Comparison of ENCODE assay signal across 14 cellular contexts in the genomic region with DNA sequence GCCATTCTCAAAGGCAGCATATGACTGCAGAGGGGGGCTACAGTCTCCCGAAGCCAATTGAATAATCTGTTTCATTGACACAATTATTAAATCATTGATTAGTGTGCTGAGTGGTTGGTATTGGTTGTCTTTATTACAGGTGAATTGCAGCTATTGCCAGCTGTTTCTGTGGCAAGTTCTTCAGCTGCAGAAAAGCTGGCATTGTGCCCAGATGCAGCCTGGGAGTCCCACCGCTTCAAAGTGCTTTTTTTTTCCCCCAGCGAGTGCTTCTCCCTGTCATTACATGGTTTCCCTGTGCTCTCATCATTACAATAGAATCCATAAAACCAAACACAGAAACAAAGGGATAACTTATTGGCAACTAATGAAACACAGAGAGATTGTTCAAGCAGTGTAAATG.
DNase-seq lines count a peak whose midpoint lies in the region; ATAC-seq and TF ChIP-seq lines count a peak whose summit lies in the region.
"Had no signal": no experiment of that assay in that cellular context is flagged by ENCODE, and none has a peak within 500 bp of the region (broad histone marks: within the 10 kb centered on the region; RNA-seq: fewer than 3 reads in every experiment).

No MANE protein-coding gene starts in this region.

- no peaks in the 10 kb centered on the region for H3K4me1 Mint-ChIP-seq in T-cell
- H3K4me1 Mint-ChIP-seq: CD4-positive, alpha-beta memory T cell had no signal

- no peak for ATAC-seq in upper lobe of right lung
- ATAC-seq in T-cell (replicated peaks in 1 of 4) = no peak

- H3K36me3 Mint-ChIP-seq in T-cell = no peaks in the 10 kb centered on the region
- H3K36me3 Mint-ChIP-seq: CD4-positive, alpha-beta memory T cell; type B pancreatic cell had no signal

- no peak overlapping the region for H3K4me3 ChIP-seq in upper lobe of right lung
- H3K4me3 ChIP-seq: esophagus squamous epithelium had no signal

- no peaks in the 10 kb centered on the region for H3K4me1 ChIP-seq in upper lobe of right lung
- H3K4me1 ChIP-seq: esophagus squamous epithelium had no signal

- H3K27me3 ChIP-seq in upper lobe of right lung = no peaks in the 10 kb centered on the region
- H3K27me3 ChIP-seq: esophagus squamous epithelium had no signal

- peaks cover 0 to 3% (median 2%) of the 10 kb centered on the region in 3 donors for H3K9me3 Mint-ChIP-seq in T-cell
- H3K9me3 Mint-ChIP-seq: type B pancreatic cell had no signal

- H3K27ac Mint-ChIP-seq in T-cell = no peak overlapping the region
- H3K27ac Mint-ChIP-seq: activated naive CD4-positive, alpha-beta T cell treated with anti-CD3 and anti-CD28 coated beads for 36 hours; CD4-positive, alpha-beta memory T cell; type B pancreatic cell had no signal

- no peak overlapping the region for H3K4me3 Mint-ChIP-seq in T-cell
- H3K4me3 Mint-ChIP-seq: activated naive CD4-positive, alpha-beta T cell treated with anti-CD3 and anti-CD28 coated beads for 36 hours; CD4-positive, alpha-beta memory T cell; type B pancreatic cell had no signal

- no peak overlapping the region for H3K27ac ChIP-seq in upper lobe of right lung
- H3K27ac ChIP-seq: 22Rv1, esophagus squamous epithelium had no signal

- intact Hi-C loops in upper lobe of right lung (cut with DNase I) = no loop called here

- TF ChIP-seq CTCF in upper lobe of right lung (IDR thresholded peaks at IDR 0.05) = no peak

- POLR2A ChIA-PET in T-cell (lab: Charles Lee) = no interaction called here

- no peaks in the 10 kb centered on the region for H3K36me3 ChIP-seq in upper lobe of right lung
- H3K36me3 ChIP-seq: esophagus squamous epithelium had no signal

- CTCF ChIA-PET in T-cell (lab: Charles Lee) = no interaction called here

- peak; percentile 56 for DNase-seq in DMS 273 (lab: John Stamatoyannopoulos, UW; ENCODE audit: unreplicated experiment)
- no peak for DNase-seq in DMS 273 treated with DMSO at 0.1 percent for 48 hours (lab: John Stamatoyannopoulos, UW)
- peak; percentile 35 for DNase-seq in NCI-H187 treated with DMSO at 0.1 percent for 48 hours (lab: John Stamatoyannopoulos, UW)
- DNase-seq in SHP77 treated with DMSO at 0.1 percent for 48 hours (lab: John Stamatoyannopoulos, UW) = peak; percentile 13
- DNase-seq in pons (ENCODE audit: low spot score) = peak; percentile 7
- no peak for DNase-seq in upper lobe of right lung
- no peak for DNase-seq in GDM1 (lab: John Stamatoyannopoulos, UW)
- DNase-seq in T-cell = no peak
- DNase-seq: activated naive CD4-positive, alpha-beta T cell treated with anti-CD3 and anti-CD28 coated beads for 36 hours; CD4-positive, alpha-beta memory T cell; cerebellar nuclear complex; esophagus squamous epithelium had no signal

- H3K27me3 Mint-ChIP-seq in T-cell = peaks cover 0 to 2% of the 10 kb centered on the region in 2 donors
- H3K27me3 Mint-ChIP-seq: CD4-positive, alpha-beta memory T cell had no signal

- no peaks in the 10 kb centered on the region for H3K9me3 ChIP-seq in upper lobe of right lung
- H3K9me3 ChIP-seq: esophagus squamous epithelium had no signal

Comparison
In these comparisons a context has a peak if more than half of its experiments do, and no peak if none do; other contexts are left out.
1. DNase-seq: peak in DMS 273 (single experiment), NCI-H187 treated with DMSO at 0.1 percent for 48 hours (single experiment), SHP77 treated with DMSO at 0.1 percent for 48 hours (single experiment) and pons (single experiment); none in DMS 273 treated with DMSO at 0.1 percent for 48 hours (single experiment), upper lobe of right lung (single experiment), GDM1 (single experiment) and T-cell (0 of 34).